Comparison of ENCODE assay signal across 14 cellular contexts in genomic region chr17:17067277-17067676, GRCh38. TPM values are rescaled to one million over a fixed set of nuclear protein-coding genes. Genes with fewer than 3 reads are reported as not detected.
DNase-seq lines count a peak whose midpoint lies in the region; TF ChIP-seq lines count a peak whose summit lies in the region.
"Had no signal": no experiment of that assay in that cellular context is flagged by ENCODE, and none has a peak within 500 bp of the region (broad histone marks: within the 10 kb centered on the region; RNA-seq: fewer than 3 reads in every experiment).

No MANE protein-coding gene starts in this region.

- H3K27me3 Mint-ChIP-seq in CD14-positive monocyte (ENCODE audit: low read depth in 3 of 3): no peaks in the 10 kb centered on the region

- WGBS in trophoblast cell (ENCODE audit: extremely low coverage, insufficient coverage, insufficient read length): no CpG with 5 or more reads among the region's 5 CpGs

- peaks cover 0 to 2% (median 0%) of the 10 kb centered on the region in 7 donors for H3K9me3 Mint-ChIP-seq in CD14-positive monocyte

- intact Hi-C loops in CD14-positive monocyte (cut with micrococcal nuclease): no loop called here

- H4K20me1 ChIP-seq in BLaER1 treated with 17β-estradiol and CSF1 and Interleukin-3, amounts not matched to agents 10 nM and 100 nM: peaks cover 54 to 100% (median 90%) of the 10 kb centered on the region in 11 experiments; a peak in 21 of 22 replicates

- H3K23ac ChIP-seq in trophoblast cell (ENCODE audit: low read length): no peak overlapping the region

- peak overlapping the region; percentile 24 for H3K4ac ChIP-seq in trophoblast cell (ENCODE audit: low read depth, low read length)

- H3K4me1 Mint-ChIP-seq in CD14-positive monocyte: peaks cover 47% of the 10 kb centered on the region

- H3K9ac ChIP-seq in BLaER1 treated with 17β-estradiol and CSF1 and Interleukin-3, amounts not matched to agents 10 nM and 100 nM: no peak overlapping the region
- H3K9ac ChIP-seq in trophoblast cell (ENCODE audit: low read length): no peak overlapping the region

- no peak overlapping the region for H4K12ac ChIP-seq in trophoblast cell (ENCODE audit: low read depth, low read length)

- no peak overlapping the region for H2AFZ ChIP-seq in trophoblast cell (ENCODE audit: insufficient read depth, low read length, poor library complexity)

- H3K27ac ChIP-seq in BLaER1 treated with 17β-estradiol and CSF1 and Interleukin-3, amounts not matched to agents 10 nM and 100 nM: no peak overlapping the region; a peak in 1 of 22 replicates
- no peak overlapping the region for H3K27ac ChIP-seq in trophoblast cell (ENCODE audit: low read depth, low read length)
- H3K27ac ChIP-seq: SJSA1, uterus had no signal

- peaks cover 0 to 39% (median 17%) of the 10 kb centered on the region in 11 experiments; a peak in 16 of 22 replicates for H3K36me3 ChIP-seq in BLaER1 treated with 17β-estradiol and CSF1 and Interleukin-3, amounts not matched to agents 10 nM and 100 nM
- peaks cover 8 to 24% of the 10 kb centered on the region in 2 experiments for H3K36me3 ChIP-seq in trophoblast cell (ENCODE audit: control insufficient read depth in 1 of 2, insufficient read depth in 2 of 2, low read length in 2 of 2)
- H3K36me3 ChIP-seq: uterus had no signal

- TF ChIP-seq CTCF in choroid plexus epithelial cell (conservative IDR thresholded peaks at IDR 0.05; ENCODE audit: low read depth, low read length) (no peak), CD14-positive monocyte (IDR thresholded peaks at IDR 0.05) (no peak)

- DNase-seq in LoVo (ENCODE audit: low spot score): peak; percentile 36
- DNase-seq in choroid plexus epithelial cell (ENCODE audit: low read depth): peak; percentile 54
- peak; percentile 50 to 74 for DNase-seq in trophoblast cell
- no peak for DNase-seq in NCI-H1417 treated with DMSO at 0.1 percent for 48 hours (lab: John Stamatoyannopoulos, UW)
- no peak for DNase-seq in CD14-positive monocyte (ENCODE audit: low spot score)
- DNase-seq in GF-D8 (lab: John Stamatoyannopoulos, UW): no peak
- no peak for DNase-seq in NCI-H2081 treated with DMSO at 0.1 percent for 48 hours (lab: John Stamatoyannopoulos, UW)
- DNase-seq: activated CD4-positive, alpha-beta T cell treated with anti-CD3 and anti-CD28 coated beads for 48 hours; activated naive CD4-positive, alpha-beta T cell treated with anti-CD3 and anti-CD28 coated beads for 36 hours; COR-L47; NCI-H526 treated with DMSO at 0.1 percent for 48 hours; uterus had no signal

- no peak overlapping the region for H2BK5ac ChIP-seq in trophoblast cell (ENCODE audit: low read depth, low read length, poor library complexity)

- H3K14ac ChIP-seq in trophoblast cell (ENCODE audit: low read length): no peak overlapping the region

- H3K27me3 ChIP-seq in BLaER1 treated with 17β-estradiol and CSF1 and Interleukin-3, amounts not matched to agents 10 nM and 100 nM: no peaks in the 10 kb centered on the region
- H3K27me3 ChIP-seq in trophoblast cell (ENCODE audit: insufficient read depth, low read length): no peaks in the 10 kb centered on the region
- H3K27me3 ChIP-seq: SJSA1, uterus had no signal

- H3K4me2 ChIP-seq in BLaER1 treated with 17β-estradiol and CSF1 and Interleukin-3, amounts not matched to agents 10 nM and 100 nM: peak overlapping the region in 9 of 11 experiments; percentile 9 to 93 (median 18); a peak in 10 of 22 replicates
- no peak overlapping the region for H3K4me2 ChIP-seq in trophoblast cell (ENCODE audit: low read length)

- no peak overlapping the region for H2BK120ac ChIP-seq in trophoblast cell (ENCODE audit: insufficient read depth, low read length, poor library complexity)

- H3K79me1 ChIP-seq in trophoblast cell (ENCODE audit: low read length): no peaks in the 10 kb centered on the region

- H3K36me3 Mint-ChIP-seq in CD14-positive monocyte: peaks cover 9 to 15% of the 10 kb centered on the region in 2 donors

- no peak overlapping the region for H3K4me3 ChIP-seq in BLaER1 treated with 17β-estradiol and CSF1 and Interleukin-3, amounts not matched to agents 10 nM and 100 nM
- no peak overlapping the region for H3K4me3 ChIP-seq in choroid plexus epithelial cell (ENCODE audit: low read depth, low read length)
- no peak overlapping the region for H3K4me3 ChIP-seq in trophoblast cell (ENCODE audit: low read depth, low read length)
- H3K4me3 ChIP-seq: SJSA1, uterus had no signal

- no peak overlapping the region for H2AK5ac ChIP-seq in trophoblast cell (ENCODE audit: low read length)

- H3K4me3 Mint-ChIP-seq in CD14-positive monocyte: no peak overlapping the region
- H3K4me3 Mint-ChIP-seq: activated naive CD4-positive, alpha-beta T cell treated with anti-CD3 and anti-CD28 coated beads for 36 hours had no signal

- H4K8ac ChIP-seq in trophoblast cell (ENCODE audit: low read depth, low read length): no peak overlapping the region

- no peak overlapping the region for H2BK12ac ChIP-seq in trophoblast cell (ENCODE audit: low read length)

- H4K91ac ChIP-seq in trophoblast cell (ENCODE audit: low read depth, low read length): no peak overlapping the region

- H3K4me1 ChIP-seq in BLaER1 treated with 17β-estradiol and CSF1 and Interleukin-3, amounts not matched to agents 10 nM and 100 nM: peaks cover 64 to 84% (median 78%) of the 10 kb centered on the region in 10 experiments
- peaks cover 4 to 7% of the 10 kb centered on the region in 2 experiments for H3K4me1 ChIP-seq in trophoblast cell (ENCODE audit: control insufficient read depth in 1 of 2, insufficient read depth in 2 of 2, low read length in 2 of 2)

- no peaks in the 10 kb centered on the region for H3K9me3 ChIP-seq in BLaER1 treated with 17β-estradiol and CSF1 and Interleukin-3, amounts not matched to agents 10 nM and 100 nM (replicated peaks in 1 of 11)
- no peaks in the 10 kb centered on the region for H3K9me3 ChIP-seq in trophoblast cell (ENCODE audit: insufficient read depth, low read depth, low read length)
- H3K9me3 ChIP-seq: SJSA1, uterus had no signal

- H3K18ac ChIP-seq in trophoblast cell (ENCODE audit: low read length): no peak overlapping the region

- H3K79me2 ChIP-seq in trophoblast cell (ENCODE audit: control insufficient read depth, insufficient read depth, low read length, poor library complexity): peaks cover 3% of the 10 kb centered on the region

- H3K27ac Mint-ChIP-seq in CD14-positive monocyte: no peak overlapping the region
- H3K27ac Mint-ChIP-seq: activated naive CD4-positive, alpha-beta T cell treated with anti-CD3 and anti-CD28 coated beads for 36 hours had no signal

RNA-seq across cellular contexts. Expression of gene MPRIP, which starts 25.0 kb away (rescaled TPM):
- 200 and 203 TPM in 2 replicates for polyA plus RNA-seq in trophoblast cell (2013)
- polyA plus RNA-seq in CD14-positive monocyte: 1 to 10 TPM; 2.0 to 2.5 TPM

Comparison
In these comparisons a context has a peak if more than half of its experiments do, and no peak if none do; other contexts are left out.
1. DNase-seq: peak in LoVo (single experiment), choroid plexus epithelial cell (single experiment) and trophoblast cell (2 of 2); none in NCI-H1417 treated with DMSO at 0.1 percent for 48 hours (single experiment), CD14-positive monocyte (single experiment), GF-D8 (single experiment) and NCI-H2081 treated with DMSO at 0.1 percent for 48 hours (single experiment).